In the genomic region with DNA sequence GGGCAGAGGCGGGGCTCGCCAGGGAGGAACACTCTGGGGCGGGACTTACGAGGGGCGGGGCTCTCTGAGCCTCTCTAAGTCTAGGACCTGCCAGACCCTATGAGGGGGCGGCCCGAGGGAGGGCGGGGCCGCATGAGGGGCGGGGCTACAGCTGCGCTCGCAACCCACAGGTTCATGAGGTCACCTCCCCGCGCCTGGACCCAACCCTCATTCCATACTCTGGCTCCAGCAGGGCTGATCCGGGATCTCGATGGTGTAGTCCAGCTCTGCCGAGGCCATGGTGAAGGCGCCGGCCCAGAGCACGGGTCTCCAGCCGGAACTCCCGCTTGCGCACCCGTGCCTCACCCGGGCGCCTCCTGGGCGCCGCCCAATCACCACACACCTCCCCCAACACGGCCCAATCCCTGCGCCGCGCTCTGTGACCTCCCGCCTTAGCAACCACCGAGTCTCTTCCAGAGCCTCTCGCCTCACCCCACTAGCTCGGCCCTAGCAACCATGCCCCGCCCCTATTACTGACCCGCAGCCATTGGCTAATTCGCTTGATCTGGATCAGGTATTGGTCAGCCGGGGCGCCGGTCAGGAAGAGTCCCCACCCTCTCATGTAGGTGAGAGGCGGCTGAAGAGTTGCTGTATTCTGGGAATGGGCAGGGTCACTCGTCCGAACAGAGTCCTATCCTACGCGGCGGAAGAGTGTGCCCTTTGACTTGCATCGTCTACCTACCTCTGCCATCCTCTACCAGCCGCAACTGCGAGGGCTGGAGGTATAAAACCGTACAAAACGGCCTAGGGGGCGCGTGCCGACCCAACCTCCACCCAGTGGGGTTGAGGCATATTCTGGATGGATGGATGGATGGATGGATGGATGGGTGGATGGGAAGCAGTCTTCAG, we compare ENCODE assay signal across 1 cellular context.
A peak's percentile ranks its signal among the peaks of the same experiment; 100 is the strongest.
TF ChIP-seq lines count a peak whose summit lies in the region.

Gene ARMH1 (plus strand): TSS at position 602 of the 888 bp plus-strand sequence. CDS start 14,984 bp downstream, outside the sequence.
Gene TMEM53 (minus strand): TSS at position 369 of the 888 bp plus-strand sequence. CDS start 90 bp downstream, at position 279.

TF ChIP-seq in K562, 482 proteins besides CTCF, POLR2A, EP300 and RAD21 (continued from another document and continues in another):
- TF ChIP-seq, protein P1, sequence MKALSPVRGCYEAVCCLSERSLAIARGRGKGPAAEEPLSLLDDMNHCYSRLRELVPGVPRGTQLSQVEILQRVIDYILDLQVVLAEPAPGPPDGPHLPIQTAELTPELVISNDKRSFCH (CRISPR knock-in tag; IDR thresholded peaks at IDR 0.05): no peak
- TF ChIP-seq, protein P1 (tag; IDR thresholded peaks at IDR 0.05): no peak
- TF ChIP-seq MLLT1 (IDR thresholded peaks at IDR 0.05) (peak; percentile 52 to 77; a peak in 1 of 4 replicates), DACH1 (IDR thresholded peaks at IDR 0.05; ENCODE audit: partially characterized antibody) (peak; percentile 66), SETDB1 (IDR thresholded peaks at IDR 0.05; ENCODE audit: low read length) (no peak), ZNF76 (CRISPR knock-in tag; IDR thresholded peaks at IDR 0.05; ENCODE audit: borderline replicate concordance) (no peak), ZNF778 (CRISPR knock-in tag; IDR thresholded peaks at IDR 0.05) (no peak), ZNF277 (CRISPR knock-in tag; IDR thresholded peaks at IDR 0.05; ENCODE audit: borderline replicate concordance) (no peak), FIP1L1 (IDR thresholded peaks at IDR 0.05; ENCODE audit: low read depth, low read length, poor library complexity, severe bottlenecking) (no peak), TFAP4 (CRISPR knock-in tag; IDR thresholded peaks at IDR 0.05; ENCODE audit: borderline replicate concordance) (peak; percentile 97; the same call in 1 of the 2 replicates), ZSCAN29 (IDR thresholded peaks at IDR 0.05) (no peak), HNRNPUL1 (IDR thresholded peaks at IDR 0.05; ENCODE audit: low read length) (no peak), KDM5B (IDR thresholded peaks at IDR 0.05; ENCODE audit: insufficient replicate concordance, low read depth, low read length) (peak; percentile 66), CEBPB (tag; IDR thresholded peaks at IDR 0.05) (no peak), TCF3 (CRISPR knock-in tag; IDR thresholded peaks at IDR 0.05) (0 out of 2 replicates have a peak, but pooled peaks have one; percentile 5), ZNF561 (CRISPR knock-in tag; conservative IDR thresholded peaks at IDR 0.05) (no peak), ZNF41 (CRISPR knock-in tag; conservative IDR thresholded peaks at IDR 0.05) (no peak), CREB1 (IDR thresholded peaks at IDR 0.05) (peak; percentile 82), CREB1 (CRISPR knock-in tag; IDR thresholded peaks at IDR 0.05) (peak; percentile 83), PTTG1 (tag; IDR thresholded peaks at IDR 0.05; ENCODE audit: low read depth) (no peak), CBFB (CRISPR knock-in tag; IDR thresholded peaks at IDR 0.05) (no peak), ZNF384 (IDR thresholded peaks at IDR 0.05; ENCODE audit: low read depth, low read length) (no peak), NR2C2 (CRISPR knock-in tag; IDR thresholded peaks at IDR 0.05) (peak; percentile 82; the same call in 1 of the 2 replicates), NR2C2 (tag; IDR thresholded peaks at IDR 0.05) (peak; percentile 98), REST (CRISPR knock-in tag; IDR thresholded peaks at IDR 0.05; ENCODE audit: low read depth) (no peak; the same call in 1 of the 2 replicates), GTF2A2 (tag; IDR thresholded peaks at IDR 0.05) (no peak), MED1 (CRISPR knock-in tag; IDR thresholded peaks at IDR 0.05; ENCODE audit: borderline replicate concordance) (no peak), KAT7 (CRISPR knock-in tag; IDR thresholded peaks at IDR 0.05; ENCODE audit: borderline replicate concordance) (no peak), ZC3H4 (CRISPR knock-in tag; IDR thresholded peaks at IDR 0.05; ENCODE audit: borderline replicate concordance) (no peak), SRSF9 (IDR thresholded peaks at IDR 0.05; ENCODE audit: borderline replicate concordance, low read depth, low read length) (no peak), MEF2D (tag; conservative IDR thresholded peaks at IDR 0.05; ENCODE audit: low read depth) (no peak), POLR2H (tag; IDR thresholded peaks at IDR 0.05; ENCODE audit: low read depth) (no peak), TOE1 (IDR thresholded peaks at IDR 0.05; ENCODE audit: borderline replicate concordance) (peak; percentile 46; the same call in 1 of the 2 replicates), TOE1 (CRISPR knock-in tag; IDR thresholded peaks at IDR 0.05; ENCODE audit: borderline replicate concordance, low read depth) (no peak), FOS (IDR thresholded peaks at IDR 0.05; ENCODE audit: extremely low read depth, insufficient read length) (peak; percentile 99), BMI1 (IDR thresholded peaks at IDR 0.05; ENCODE audit: low read length) (peak; percentile 90)
- TF ChIP-seq, protein P2, sequence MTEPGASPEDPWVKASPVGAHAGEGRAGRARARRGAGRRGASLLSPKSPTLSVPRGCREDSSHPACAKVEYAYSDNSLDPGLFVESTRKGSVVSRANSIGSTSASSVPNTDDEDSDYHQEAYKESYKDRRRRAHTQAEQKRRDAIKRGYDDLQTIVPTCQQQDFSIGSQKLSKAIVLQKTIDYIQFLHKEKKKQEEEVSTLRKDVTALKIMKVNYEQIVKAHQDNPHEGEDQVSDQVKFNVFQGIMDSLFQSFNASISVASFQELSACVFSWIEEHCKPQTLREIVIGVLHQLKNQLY (CRISPR knock-in tag; conservative IDR thresholded peaks at IDR 0.05): peak in 1 of 2 experiments; percentile 78; a peak in 1 of 4 replicates
- TF ChIP-seq, protein P3, sequence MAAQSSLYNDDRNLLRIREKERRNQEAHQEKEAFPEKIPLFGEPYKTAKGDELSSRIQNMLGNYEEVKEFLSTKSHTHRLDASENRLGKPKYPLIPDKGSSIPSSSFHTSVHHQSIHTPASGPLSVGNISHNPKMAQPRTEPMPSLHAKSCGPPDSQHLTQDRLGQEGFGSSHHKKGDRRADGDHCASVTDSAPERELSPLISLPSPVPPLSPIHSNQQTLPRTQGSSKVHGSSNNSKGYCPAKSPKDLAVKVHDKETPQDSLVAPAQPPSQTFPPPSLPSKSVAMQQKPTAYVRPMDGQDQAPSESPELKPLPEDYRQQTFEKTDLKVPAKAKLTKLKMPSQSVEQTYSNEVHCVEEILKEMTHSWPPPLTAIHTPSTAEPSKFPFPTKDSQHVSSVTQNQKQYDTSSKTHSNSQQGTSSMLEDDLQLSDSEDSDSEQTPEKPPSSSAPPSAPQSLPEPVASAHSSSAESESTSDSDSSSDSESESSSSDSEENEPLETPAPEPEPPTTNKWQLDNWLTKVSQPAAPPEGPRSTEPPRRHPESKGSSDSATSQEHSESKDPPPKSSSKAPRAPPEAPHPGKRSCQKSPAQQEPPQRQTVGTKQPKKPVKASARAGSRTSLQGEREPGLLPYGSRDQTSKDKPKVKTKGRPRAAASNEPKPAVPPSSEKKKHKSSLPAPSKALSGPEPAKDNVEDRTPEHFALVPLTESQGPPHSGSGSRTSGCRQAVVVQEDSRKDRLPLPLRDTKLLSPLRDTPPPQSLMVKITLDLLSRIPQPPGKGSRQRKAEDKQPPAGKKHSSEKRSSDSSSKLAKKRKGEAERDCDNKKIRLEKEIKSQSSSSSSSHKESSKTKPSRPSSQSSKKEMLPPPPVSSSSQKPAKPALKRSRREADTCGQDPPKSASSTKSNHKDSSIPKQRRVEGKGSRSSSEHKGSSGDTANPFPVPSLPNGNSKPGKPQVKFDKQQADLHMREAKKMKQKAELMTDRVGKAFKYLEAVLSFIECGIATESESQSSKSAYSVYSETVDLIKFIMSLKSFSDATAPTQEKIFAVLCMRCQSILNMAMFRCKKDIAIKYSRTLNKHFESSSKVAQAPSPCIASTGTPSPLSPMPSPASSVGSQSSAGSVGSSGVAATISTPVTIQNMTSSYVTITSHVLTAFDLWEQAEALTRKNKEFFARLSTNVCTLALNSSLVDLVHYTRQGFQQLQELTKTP (IDR thresholded peaks at IDR 0.05; ENCODE audit: low read depth in 1 of 2, partially characterized antibody in 2 of 2): no peak
- TF ChIP-seq, protein P4, sequence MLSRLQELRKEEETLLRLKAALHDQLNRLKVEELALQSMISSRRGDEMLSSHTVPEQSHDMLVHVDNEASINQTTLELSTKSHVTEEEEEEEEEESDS (CRISPR knock-in tag; IDR thresholded peaks at IDR 0.05): no peak
- TF ChIP-seq, protein P5, sequence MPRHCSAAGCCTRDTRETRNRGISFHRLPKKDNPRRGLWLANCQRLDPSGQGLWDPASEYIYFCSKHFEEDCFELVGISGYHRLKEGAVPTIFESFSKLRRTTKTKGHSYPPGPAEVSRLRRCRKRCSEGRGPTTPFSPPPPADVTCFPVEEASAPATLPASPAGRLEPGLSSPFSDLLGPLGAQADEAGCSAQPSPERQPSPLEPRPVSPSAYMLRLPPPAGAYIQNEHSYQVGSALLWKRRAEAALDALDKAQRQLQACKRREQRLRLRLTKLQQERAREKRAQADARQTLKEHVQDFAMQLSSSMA (CRISPR knock-in tag; IDR thresholded peaks at IDR 0.05): no peak
- TF ChIP-seq, protein P6, sequence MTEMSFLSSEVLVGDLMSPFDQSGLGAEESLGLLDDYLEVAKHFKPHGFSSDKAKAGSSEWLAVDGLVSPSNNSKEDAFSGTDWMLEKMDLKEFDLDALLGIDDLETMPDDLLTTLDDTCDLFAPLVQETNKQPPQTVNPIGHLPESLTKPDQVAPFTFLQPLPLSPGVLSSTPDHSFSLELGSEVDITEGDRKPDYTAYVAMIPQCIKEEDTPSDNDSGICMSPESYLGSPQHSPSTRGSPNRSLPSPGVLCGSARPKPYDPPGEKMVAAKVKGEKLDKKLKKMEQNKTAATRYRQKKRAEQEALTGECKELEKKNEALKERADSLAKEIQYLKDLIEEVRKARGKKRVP (CRISPR knock-in tag; IDR thresholded peaks at IDR 0.05): no peak
- TF ChIP-seq, protein P7, sequence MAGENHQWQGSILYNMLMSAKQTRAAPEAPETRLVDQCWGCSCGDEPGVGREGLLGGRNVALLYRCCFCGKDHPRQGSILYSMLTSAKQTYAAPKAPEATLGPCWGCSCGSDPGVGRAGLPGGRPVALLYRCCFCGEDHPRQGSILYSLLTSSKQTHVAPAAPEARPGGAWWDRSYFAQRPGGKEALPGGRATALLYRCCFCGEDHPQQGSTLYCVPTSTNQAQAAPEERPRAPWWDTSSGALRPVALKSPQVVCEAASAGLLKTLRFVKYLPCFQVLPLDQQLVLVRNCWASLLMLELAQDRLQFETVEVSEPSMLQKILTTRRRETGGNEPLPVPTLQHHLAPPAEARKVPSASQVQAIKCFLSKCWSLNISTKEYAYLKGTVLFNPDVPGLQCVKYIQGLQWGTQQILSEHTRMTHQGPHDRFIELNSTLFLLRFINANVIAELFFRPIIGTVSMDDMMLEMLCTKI (IDR thresholded peaks at IDR 0.05; ENCODE audit: partially characterized antibody): no peak
